13 cellular contexts compared by ENCODE assay signal in the genomic region with DNA sequence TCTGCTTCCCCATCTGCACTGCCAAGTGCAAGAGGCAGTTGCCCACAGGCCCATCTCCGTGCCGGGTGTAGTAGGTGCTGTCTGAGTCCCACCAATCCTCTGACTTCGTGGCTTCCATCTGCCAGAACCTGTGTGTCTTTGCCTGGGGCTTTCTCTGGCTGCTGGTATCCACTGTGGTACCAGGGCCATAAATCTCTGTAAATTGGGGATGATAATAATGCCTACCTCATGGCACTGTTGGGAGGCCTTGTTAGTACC. TPM values are rescaled to one million over a fixed set of nuclear protein-coding genes. Genes with fewer than 3 reads are reported as not detected.
DNase-seq lines count a peak whose midpoint lies in the region; ATAC-seq, FAIRE-seq and TF ChIP-seq lines count a peak whose summit lies in the region.
"Had no signal": no experiment of that assay in that cellular context is flagged by ENCODE, and none has a peak within 500 bp of the region (broad histone marks: within the 10 kb centered on the region; RNA-seq: fewer than 3 reads in every experiment).

No MANE protein-coding gene starts in this region.

- DNase-seq in Calu3 (no peak), PC-3 (no peak), astrocyte (ENCODE audit: low read depth) (no peak), NCI-H82 treated with DMSO at 0.1 percent for 48 hours (lab: John Stamatoyannopoulos, UW; ENCODE audit: unreplicated experiment) (no peak), inferior parietal cortex (ENCODE audit: extremely low spot score) (no peak)
- DNase-seq: esophagus squamous epithelium had no signal

- H3K9me3 ChIP-seq in BLaER1 (no peaks in the 10 kb centered on the region), PC-3 (ENCODE audit: low read length) (no peaks in the 10 kb centered on the region), astrocyte (ENCODE audit: insufficient read depth, low read depth, low read length) (no peaks in the 10 kb centered on the region)
- H3K9me3 ChIP-seq: ascending aorta, esophagus squamous epithelium, stomach, upper lobe of left lung had no signal

- H3K9ac ChIP-seq in BLaER1 (0 out of 2 replicates have a peak overlapping the region, but pooled peaks have one; percentile 29), PC-3 (ENCODE audit: low read length) (peak overlapping the region; percentile 76), astrocyte (ENCODE audit: low read length) (no peak overlapping the region)

- H2AFZ ChIP-seq in PC-3 (ENCODE audit: low read length), result 0 out of 2 replicates have a peak overlapping the region, but pooled peaks have one; percentile 18
- H2AFZ ChIP-seq in astrocyte (ENCODE audit: low read depth, low read length), result no peak overlapping the region

- H3K27me3 ChIP-seq in BLaER1, result no peaks in the 10 kb centered on the region
- H3K27me3 ChIP-seq in PC-3 (ENCODE audit: low read length), result no peaks in the 10 kb centered on the region
- peaks cover 3% of the 10 kb centered on the region for H3K27me3 ChIP-seq in astrocyte (ENCODE audit: insufficient read depth, low read length)
- H3K27me3 ChIP-seq: ascending aorta, upper lobe of left lung had no signal

- peaks cover 28% of the 10 kb centered on the region for H3K4me1 Mint-ChIP-seq in Calu3 (ENCODE audit: low read depth, unreplicated experiment)
- peaks cover 12% of the 10 kb centered on the region for H3K4me1 Mint-ChIP-seq in astrocyte (ENCODE audit: low read depth, unreplicated experiment)
- H3K4me1 Mint-ChIP-seq: mesothelial cell of epicardium had no signal

- H3K9me2 ChIP-seq in PC-3 (replicated peaks; ENCODE audit: low read length), result no peaks in the 10 kb centered on the region

- H4K20me1 ChIP-seq in BLaER1, result no peaks in the 10 kb centered on the region
- H4K20me1 ChIP-seq in PC-3 (ENCODE audit: low read length), result no peaks in the 10 kb centered on the region
- H4K20me1 ChIP-seq in astrocyte (ENCODE audit: insufficient read depth, low read length), result no peaks in the 10 kb centered on the region

- no peak for FAIRE-seq in astrocyte (lab: Jason Lieb, UNC)

- H3K9me3 Mint-ChIP-seq in Calu3 (ENCODE audit: low read depth, unreplicated experiment) (no peaks in the 10 kb centered on the region), astrocyte (ENCODE audit: unreplicated experiment) (no peaks in the 10 kb centered on the region)
- H3K9me3 Mint-ChIP-seq: mesothelial cell of epicardium; natural killer cell treated with Interleukin-12 subunit alpha and Interleukin-12 subunit beta and Interleukin-15 and Interleukin-18, amount 100 ng/mL, for 72 hours had no signal

- BruUV-seq in Calu3 (replicated peaks; lab: Mats Ljungman, UMichigan) (no TSS peak), PC-3 (replicated peaks; lab: Mats Ljungman, UMichigan) (TSS peak; percentile 90)

- H3K27ac ChIP-seq in BLaER1 (no peak overlapping the region), PC-3 (ENCODE audit: low read length) (peak overlapping the region; percentile 85), astrocyte (ENCODE audit: low read depth, low read length) (no peak overlapping the region)
- H3K27ac ChIP-seq: ascending aorta, esophagus squamous epithelium, stomach, upper lobe of left lung had no signal

- H3K4me3 Mint-ChIP-seq in Calu3 (ENCODE audit: low read depth, unreplicated experiment), result no peak overlapping the region
- H3K4me3 Mint-ChIP-seq in astrocyte (ENCODE audit: unreplicated experiment), result no peak overlapping the region
- H3K4me3 Mint-ChIP-seq: mesothelial cell of epicardium; natural killer cell treated with Interleukin-12 subunit alpha and Interleukin-12 subunit beta and Interleukin-15 and Interleukin-18, amount 100 ng/mL, for 72 hours had no signal

- no peaks in the 10 kb centered on the region for H3K36me3 ChIP-seq in BLaER1
- H3K36me3 ChIP-seq in PC-3 (ENCODE audit: low read depth, low read length), result no peaks in the 10 kb centered on the region
- no peaks in the 10 kb centered on the region for H3K36me3 ChIP-seq in astrocyte (ENCODE audit: insufficient read depth, low read length)
- H3K36me3 ChIP-seq: ascending aorta, esophagus squamous epithelium, stomach, upper lobe of left lung had no signal

- H3K4me3 ChIP-seq in BLaER1, result no peak overlapping the region
- H3K4me3 ChIP-seq in PC-3 (ENCODE audit: low read length), result no peak overlapping the region
- no peak overlapping the region for H3K4me3 ChIP-seq in astrocyte (ENCODE audit: insufficient read depth, low read depth, low read length)
- H3K4me3 ChIP-seq: ascending aorta, esophagus squamous epithelium, stomach, upper lobe of left lung had no signal

- H3K27me3 Mint-ChIP-seq in Calu3 (ENCODE audit: unreplicated experiment), result no peaks in the 10 kb centered on the region
- peaks cover 23% of the 10 kb centered on the region for H3K27me3 Mint-ChIP-seq in astrocyte (ENCODE audit: low read depth, unreplicated experiment)

- H3K79me2 ChIP-seq in PC-3 (ENCODE audit: low read length) (no peaks in the 10 kb centered on the region), astrocyte (ENCODE audit: insufficient read depth, low read length) (no peaks in the 10 kb centered on the region)

- H3K27ac Mint-ChIP-seq in Calu3 (ENCODE audit: unreplicated experiment) (peak overlapping the region; percentile 83), astrocyte (ENCODE audit: unreplicated experiment) (peak overlapping the region; percentile 91)
- H3K27ac Mint-ChIP-seq: mesothelial cell of epicardium had no signal

- ATAC-seq in PC-3 (peak; percentile 3), GM19023 (IDR thresholded peaks at IDR 0.05; ENCODE audit: unreplicated experiment) (no peak)

- peak overlapping the region; percentile 55; the same call in 1 of the 2 replicates for H3K4me2 ChIP-seq in BLaER1
- H3K4me2 ChIP-seq in PC-3 (ENCODE audit: low read length), result peak overlapping the region; percentile 47
- H3K4me2 ChIP-seq in astrocyte (ENCODE audit: low read length), result no peak overlapping the region

- H3F3A ChIP-seq in PC-3 (ENCODE audit: low read length, unreplicated experiment), result no peaks in the 10 kb centered on the region

- H3K4me1 ChIP-seq in BLaER1 (peaks cover 27% of the 10 kb centered on the region), PC-3 (ENCODE audit: insufficient read depth, low read length) (peaks cover 40% of the 10 kb centered on the region), astrocyte (ENCODE audit: insufficient read depth, low read length) (peaks cover 9% of the 10 kb centered on the region)

- intact Hi-C loops in Calu3 (cut with micrococcal nuclease; ENCODE audit: unreplicated experiment) (loop anchor here (10.0 kb wide), 1 partner anchor 486 kb away; no protein-coding TSS in a partner anchor), PC-3 (cut with micrococcal nuclease) (loop anchor here (2.0 kb wide), 2 partner anchors 26 to 86 kb away; no protein-coding TSS in a partner anchor)

- no peak for TF ChIP-seq CTCF in Calu3 (IDR thresholded peaks at IDR 0.05; ENCODE audit: unreplicated experiment)
- no peak for TF ChIP-seq CTCF in PC-3 (conservative IDR thresholded peaks at IDR 0.05; ENCODE audit: low read depth, low read length)
- no peak for TF ChIP-seq CTCF in astrocyte (IDR thresholded peaks at IDR 0.05; ENCODE audit: insufficient read depth, low read depth, low read length)

- no peaks in the 10 kb centered on the region for H3K36me3 Mint-ChIP-seq in Calu3 (ENCODE audit: insufficient read depth, unreplicated experiment)
- no peaks in the 10 kb centered on the region for H3K36me3 Mint-ChIP-seq in astrocyte (ENCODE audit: low read depth, unreplicated experiment)
- H3K36me3 Mint-ChIP-seq: mesothelial cell of epicardium; natural killer cell treated with Interleukin-12 subunit alpha and Interleukin-12 subunit beta and Interleukin-15 and Interleukin-18, amount 100 ng/mL, for 72 hours had no signal

- POLR2A ChIA-PET in PC-3 (lab: Charles Lee; ENCODE audit: unreplicated experiment), result no interaction called here

- CTCF ChIA-PET in Calu3 (lab: Charles Lee) (no interaction called here), PC-3 (lab: Charles Lee) (no interaction called here)

RNA-seq across cellular contexts. Expression of a gene that starts 39.4 kb away (rescaled TPM):
- total RNA-seq in Calu3 (2022) (17.0 and 17.5 TPM in 2 replicates), PC-3 (2014; rRNA removed) (59.3 and 82.4 TPM in 2 replicates), astrocyte (32.0 and 37.1 TPM in 2 replicates)
